ENCODE assay signal across 14 cellular contexts in the genomic region with DNA sequence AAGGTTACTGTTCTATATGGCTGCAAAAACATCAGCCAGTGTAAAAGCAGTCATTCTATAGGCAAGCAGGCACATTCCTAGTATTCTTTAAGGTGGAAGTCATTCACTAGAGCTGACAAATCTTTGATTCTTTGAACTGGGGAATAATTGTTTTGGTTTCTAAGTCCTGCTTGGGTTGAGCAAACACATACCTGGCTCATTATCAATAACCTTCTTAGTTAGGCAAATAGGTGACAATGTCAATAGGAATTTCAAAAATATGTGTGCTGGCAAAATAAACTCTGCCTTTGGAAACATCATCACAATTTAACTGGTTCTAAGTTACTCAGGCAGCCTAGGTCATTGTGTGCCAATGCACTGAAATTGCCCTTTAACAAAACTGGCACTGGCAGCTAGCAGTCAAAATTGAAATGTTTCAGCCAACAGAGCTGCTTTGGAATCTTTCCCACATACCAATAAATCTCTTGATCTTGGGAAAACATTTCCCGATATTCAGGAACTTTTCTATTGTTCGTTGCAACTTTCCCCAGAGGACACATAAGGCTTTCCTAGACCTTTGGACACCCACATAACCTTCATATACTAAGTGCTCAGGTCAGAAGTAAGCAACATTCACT.
DNase-seq lines count a peak whose midpoint lies in the region; ATAC-seq, FAIRE-seq and TF ChIP-seq lines count a peak whose summit lies in the region.
"Had no signal": no experiment of that assay in that cellular context is flagged by ENCODE, and none has a peak within 500 bp of the region (broad histone marks: within the 10 kb centered on the region; RNA-seq: fewer than 3 reads in every experiment).

No MANE protein-coding gene starts in this region.

- WGBS in pancreas, 2 donors = 7 to 9% methylated on average over 2 of the region's 2 CpGs
- 44 to 60% methylated on average over 2 of the region's 2 CpGs for WGBS in testis, 2 donors
- 22 to 34% (median 26%) methylated on average over 2 of the region's 2 CpGs for WGBS in spleen, 5 donors

- peaks cover 15 to 31% (median 25%) of the 10 kb centered on the region in 3 donors for H3K4me1 ChIP-seq in pancreas
- no peaks in the 10 kb centered on the region for H3K4me1 ChIP-seq in testis
- peaks cover 0 to 6% (median 0%) of the 10 kb centered on the region in 6 donors for H3K4me1 ChIP-seq in spleen

- H3K9me3 ChIP-seq in pancreas = no peaks in the 10 kb centered on the region
- H3K9me3 ChIP-seq in testis = no peaks in the 10 kb centered on the region
- H3K9me3 ChIP-seq in spleen = no peaks in the 10 kb centered on the region
- H3K9me3 ChIP-seq: ovary had no signal

- no peak for TF ChIP-seq CTCF in epithelial cell of proximal tubule (conservative IDR thresholded peaks at IDR 0.05; ENCODE audit: low read depth, low read length)
- TF ChIP-seq CTCF in pancreas (IDR thresholded peaks at IDR 0.05) = no peak
- TF ChIP-seq CTCF in testis (IDR thresholded peaks at IDR 0.05) = no peak
- TF ChIP-seq CTCF in spleen (IDR thresholded peaks at IDR 0.05 in 8 of 11, conservative IDR thresholded peaks at IDR 0.05 in 3 of 11) = no peak

- H3K27ac ChIP-seq in pancreas (peak overlapping the region in 2 of 4 donors; percentile 8 to 13), testis (no peak overlapping the region), spleen (no peak overlapping the region)
- H3K27ac ChIP-seq: ovary had no signal

- DNase-seq in EH (ENCODE audit: low read depth) (peak; percentile 56), RCC 7860 (ENCODE audit: low spot score) (peak; percentile 68), epithelial cell of proximal tubule (ENCODE audit: low read depth) (peak; percentile 86), pancreas (peak in 3 of 6 donors; percentile 26 to 37 (median 27)), testis (no peak), A172 (ENCODE audit: low spot score) (no peak), NCI-H1694 (lab: John Stamatoyannopoulos, UW) (no peak), spleen (no peak)
- DNase-seq: activated CD8-positive, alpha-beta T cell treated with anti-CD3 and anti-CD28 coated beads, Interleukin-2, amount 10 ng/mL, durations not matched to agents 7 days and 5 days; left cardiac atrium; NCI-H774; ovary had no signal

- peak; percentile 78 to 87 (median 81) for ATAC-seq in pancreas
- ATAC-seq: activated CD8-positive, alpha-beta T cell treated with anti-CD3 and anti-CD28 coated beads, Interleukin-2, amount 10 ng/mL, durations not matched to agents 7 days and 5 days; esophagus mucosa had no signal

- no peak for FAIRE-seq in RCC 7860 (lab: Jason Lieb, UNC)
- no peak for FAIRE-seq in pancreas (lab: Jason Lieb, UNC)
- FAIRE-seq: GM12891 had no signal

- H3K36me3 ChIP-seq in pancreas (no peaks in the 10 kb centered on the region), testis (ENCODE audit: low read depth, missing control alignments) (no peaks in the 10 kb centered on the region), spleen (no peaks in the 10 kb centered on the region)
- H3K36me3 ChIP-seq: ovary had no signal

- intact Hi-C loops in pancreas (cut with DNase I) (no loop called here), testis (cut with DNase I; ENCODE audit: low total_unique reads) (no loop called here), spleen (cut with DNase I; ENCODE audit: low total_unique reads) (no loop called here)

- no peaks in the 10 kb centered on the region for H3K27me3 ChIP-seq in pancreas
- H3K27me3 ChIP-seq in testis = no peaks in the 10 kb centered on the region
- H3K27me3 ChIP-seq in spleen (replicated peaks in 1 of 7) = no peaks in the 10 kb centered on the region
- H3K27me3 ChIP-seq: ovary had no signal

- H3K4me3 ChIP-seq in epithelial cell of proximal tubule (ENCODE audit: low read depth, low read length) (no peak overlapping the region), pancreas (no peak overlapping the region), testis (no peak overlapping the region), spleen (no peak overlapping the region)
- H3K4me3 ChIP-seq: ovary had no signal

- TF ChIP-seq POLR2A in testis (IDR thresholded peaks at IDR 0.05) (no peak), spleen (IDR thresholded peaks at IDR 0.05) (no peak)

Comparison
In these comparisons a context has a peak if more than half of its experiments do, and no peak if none do; other contexts are left out.
1. DNase-seq: peak in EH (single experiment), RCC 7860 (single experiment) and epithelial cell of proximal tubule (single experiment); none in testis (single experiment), A172 (single experiment), NCI-H1694 (single experiment) and spleen (single experiment).